In the genomic region with DNA sequence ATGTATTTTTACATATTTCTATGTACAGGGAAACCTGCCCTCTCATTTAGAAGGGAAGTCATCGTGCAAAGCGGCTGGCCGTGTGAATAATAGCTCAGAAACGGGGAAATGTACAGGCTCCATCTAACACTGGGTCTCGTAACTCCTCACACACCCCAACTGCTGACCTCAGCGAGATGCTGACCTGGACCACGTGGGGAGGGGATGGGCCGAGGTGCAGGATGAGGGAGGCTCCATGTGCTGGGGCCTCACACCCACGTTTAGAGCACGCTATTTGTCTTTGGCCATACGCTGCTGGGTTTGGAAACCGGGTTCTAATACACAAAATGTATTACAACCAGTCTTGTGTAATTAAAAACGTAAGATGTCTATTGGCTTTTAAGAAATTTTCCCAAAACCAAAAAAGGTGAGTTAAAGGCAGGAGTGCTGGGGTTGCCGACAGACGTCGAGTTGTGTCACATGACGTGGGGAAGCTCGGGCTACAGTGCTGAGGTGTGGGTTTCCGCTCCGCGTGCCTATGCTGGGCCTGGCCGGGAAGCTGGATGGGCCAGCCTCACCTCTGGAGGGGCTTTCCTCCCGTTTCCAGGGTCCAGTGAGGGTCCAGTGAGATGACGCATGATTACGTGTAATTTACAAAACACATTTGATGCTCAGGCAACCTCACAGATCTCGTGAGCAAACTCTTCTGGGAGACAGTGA, we compare ENCODE assay signal across 21 cellular contexts.
DNase-seq lines count a peak whose midpoint lies in the region; ATAC-seq and TF ChIP-seq lines count a peak whose summit lies in the region.
"Had no signal": no experiment of that assay in that cellular context is flagged by ENCODE, and none has a peak within 500 bp of the region (broad histone marks: within the 10 kb centered on the region; RNA-seq: fewer than 3 reads in every experiment).

No MANE protein-coding gene starts in this region.

- intact Hi-C loops in left ventricle myocardium superior (cut with micrococcal nuclease), result no loop called here
- intact Hi-C loops in left cardiac atrium (cut with DNase I), result no loop called here
- intact Hi-C loops in tibial artery (cut with DNase I; ENCODE audit: low total_unique reads), result no loop called here

- H3K27me3 ChIP-seq in endodermal cell (ENCODE audit: control insufficient read depth, insufficient read depth, low read length, poor library complexity, severe bottlenecking), result no peaks in the 10 kb centered on the region
- H3K27me3 ChIP-seq in neural progenitor cell, result no peaks in the 10 kb centered on the region
- H3K27me3 ChIP-seq in tibial artery, result peaks cover 0 to 13% of the 10 kb centered on the region in 2 donors
- H3K27me3 ChIP-seq: Peyer's patch had no signal

- no peaks in the 10 kb centered on the region for H3K79me2 ChIP-seq in neural progenitor cell (ENCODE audit: low read depth)

- H3K4me3 ChIP-seq in endodermal cell (ENCODE audit: low read length) (no peak overlapping the region), neural progenitor cell (no peak overlapping the region), tibial artery (no peak overlapping the region)
- H3K4me3 ChIP-seq: Peyer's patch had no signal

- H3K9me3 Mint-ChIP-seq in endodermal cell (no peaks in the 10 kb centered on the region), neural progenitor cell (no peaks in the 10 kb centered on the region)
- H3K9me3 Mint-ChIP-seq in T-helper 2 cell treated with Interferon-gamma antibody and Interleukin-4, amounts not matched to agents 5 μg/mL and 100 μg/mL, for 36 hours, result no peaks in the 10 kb centered on the region
- H3K9me3 Mint-ChIP-seq: IgD-negative memory B cell had no signal

- H3K9ac ChIP-seq in endodermal cell (ENCODE audit: extremely low read depth, low read length, poor library complexity, severe bottlenecking) (no peak overlapping the region), neural progenitor cell (no peak overlapping the region)

- no peak overlapping the region for H3K27ac Mint-ChIP-seq in endodermal cell
- peak overlapping the region; percentile 85 for H3K27ac Mint-ChIP-seq in neural progenitor cell
- no peak overlapping the region for H3K27ac Mint-ChIP-seq in T-helper 2 cell treated with Interferon-gamma antibody and Interleukin-4, amounts not matched to agents 5 μg/mL and 100 μg/mL, for 36 hours
- H3K27ac Mint-ChIP-seq: IgD-negative memory B cell had no signal

- H3K36me3 Mint-ChIP-seq in endodermal cell (ENCODE audit: low read depth) (no peaks in the 10 kb centered on the region), neural progenitor cell (peaks cover 30% of the 10 kb centered on the region)
- peaks cover 3% of the 10 kb centered on the region for H3K36me3 Mint-ChIP-seq in T-helper 2 cell treated with Interferon-gamma antibody and Interleukin-4, amounts not matched to agents 5 μg/mL and 100 μg/mL, for 36 hours (ENCODE audit: low read depth)

- 79 to 82% methylated on average over 26 of the region's 26 CpGs for WGBS in endodermal cell (ENCODE audit: insufficient coverage in 1 of 2, insufficient read length in 1 of 2), 2 experiments

- H3K4me1 Mint-ChIP-seq in endodermal cell, result no peaks in the 10 kb centered on the region
- H3K4me1 Mint-ChIP-seq in neural progenitor cell, result peaks cover 10% of the 10 kb centered on the region
- no peaks in the 10 kb centered on the region for H3K4me1 Mint-ChIP-seq in T-helper 2 cell treated with Interferon-gamma antibody and Interleukin-4, amounts not matched to agents 5 μg/mL and 100 μg/mL, for 36 hours (ENCODE audit: low read depth)
- H3K4me1 Mint-ChIP-seq: IgD-negative memory B cell had no signal

- H3K36me3 ChIP-seq in endodermal cell (ENCODE audit: control insufficient read depth, insufficient read depth, low read length) (no peaks in the 10 kb centered on the region), neural progenitor cell (no peaks in the 10 kb centered on the region), tibial artery (peaks cover 0 to 5% (median 0%) of the 10 kb centered on the region in 3 donors)
- H3K36me3 ChIP-seq: Peyer's patch had no signal

- ATAC-seq in left ventricle myocardium superior, result no peak
- no peak for ATAC-seq in left cardiac atrium
- no peak for ATAC-seq in GM19467 (IDR thresholded peaks at IDR 0.05; ENCODE audit: unreplicated experiment)

- DNase-seq in left ventricle myocardium superior, result peak; percentile 14
- no peak for DNase-seq in left cardiac atrium
- DNase-seq in endodermal cell, result peak; percentile 41
- DNase-seq in neural progenitor cell (ENCODE audit: low spot score), result no peak
- DNase-seq in tibial artery, result peak; percentile 5 to 29
- DNase-seq in T-helper 2 cell treated with Interferon-gamma antibody and Interleukin-4, amounts not matched to agents 5 μg/mL and 100 μg/mL, for 36 hours (ENCODE audit: low spot score), result no peak
- no peak for DNase-seq in putamen (ENCODE audit: low spot score)
- DNase-seq: ACHN; DMS79; MM.1S; NCI-H1092; NCI-H1436 treated with DMSO at 0.1 percent for 48 hours; NCI-H2029; NCI-H2171; NCI-H446; NK-92 treated with Interleukin-12 subunit alpha and Interleukin-12 subunit beta, amount 100 ng/mL, for 24 hours; SHP77 had no signal

- H3K4me2 ChIP-seq in neural progenitor cell, result no peak overlapping the region

- H3K27ac ChIP-seq in endodermal cell (ENCODE audit: low read depth, low read length), result no peak overlapping the region
- H3K27ac ChIP-seq in neural progenitor cell, result no peak overlapping the region
- H3K27ac ChIP-seq in tibial artery, result no peak overlapping the region
- H3K27ac ChIP-seq: C4-2B, Peyer's patch had no signal

- TF ChIP-seq CTCF in endodermal cell (conservative IDR thresholded peaks at IDR 0.05), result no peak
- no peak for TF ChIP-seq CTCF in neural progenitor cell (IDR thresholded peaks at IDR 0.05)
- TF ChIP-seq CTCF in tibial artery (IDR thresholded peaks at IDR 0.05), result no peak

- peaks cover 11% of the 10 kb centered on the region for H3F3A ChIP-seq in neural progenitor cell (ENCODE audit: low read depth)

- H3K9me3 ChIP-seq in endodermal cell (ENCODE audit: control insufficient read depth, low read length) (peaks cover 75% of the 10 kb centered on the region), neural progenitor cell (ENCODE audit: low read depth) (no peaks in the 10 kb centered on the region), tibial artery (no peaks in the 10 kb centered on the region)
- H3K9me3 ChIP-seq: Peyer's patch had no signal

- no peaks in the 10 kb centered on the region for H4K20me1 ChIP-seq in neural progenitor cell (ENCODE audit: low read depth)

- no peak overlapping the region for H2AFZ ChIP-seq in neural progenitor cell (replicated peaks)

- H3K4me1 ChIP-seq in endodermal cell (ENCODE audit: control insufficient read depth, insufficient read depth, low read length), result no peaks in the 10 kb centered on the region
- no peaks in the 10 kb centered on the region for H3K4me1 ChIP-seq in neural progenitor cell
- H3K4me1 ChIP-seq in tibial artery, result no peaks in the 10 kb centered on the region
- H3K4me1 ChIP-seq: Peyer's patch had no signal

- H3K4me3 Mint-ChIP-seq in endodermal cell (no peak overlapping the region), neural progenitor cell (no peak overlapping the region)
- H3K4me3 Mint-ChIP-seq in T-helper 2 cell treated with Interferon-gamma antibody and Interleukin-4, amounts not matched to agents 5 μg/mL and 100 μg/mL, for 36 hours, result no peak overlapping the region
- H3K4me3 Mint-ChIP-seq: IgD-negative memory B cell had no signal

- H3K27me3 Mint-ChIP-seq in endodermal cell (ENCODE audit: insufficient read depth) (no peaks in the 10 kb centered on the region), neural progenitor cell (ENCODE audit: insufficient read depth, low read depth) (no peaks in the 10 kb centered on the region)
- no peaks in the 10 kb centered on the region for H3K27me3 Mint-ChIP-seq in T-helper 2 cell treated with Interferon-gamma antibody and Interleukin-4, amounts not matched to agents 5 μg/mL and 100 μg/mL, for 36 hours (ENCODE audit: low read depth)
- H3K27me3 Mint-ChIP-seq: IgD-negative memory B cell had no signal

Comparison
In these comparisons a context has a peak if more than half of its experiments do, and no peak if none do; other contexts are left out.
1. DNase-seq: peak in left ventricle myocardium superior (single experiment), endodermal cell (single experiment) and tibial artery (2 of 2); none in left cardiac atrium (single experiment), neural progenitor cell (single experiment), T-helper 2 cell treated with Interferon-gamma antibody and Interleukin-4, amounts not matched to agents 5 μg/mL and 100 μg/mL, for 36 hours (single experiment) and putamen (single experiment).